Comparison of ENCODE assay signal across 15 cellular contexts in genomic region chr1:46013566-46013965, GRCh38.
DNase-seq lines count a peak whose midpoint lies in the region; ATAC-seq, FAIRE-seq and TF ChIP-seq lines count a peak whose summit lies in the region.
"Had no signal": no experiment of that assay in that cellular context is flagged by ENCODE, and none has a peak within 500 bp of the region (broad histone marks: within the 10 kb centered on the region; RNA-seq: fewer than 3 reads in every experiment).

No MANE protein-coding gene starts in this region.

- TF ChIP-seq EP300 in K562 (IDR thresholded peaks at IDR 0.05; ENCODE audit: low read length): no peak

- H3K79me2 ChIP-seq in K562 (ENCODE audit: control insufficient read depth, insufficient read depth, low read length) (no peaks in the 10 kb centered on the region), PC-3 (ENCODE audit: low read length) (no peaks in the 10 kb centered on the region)

- FAIRE-seq in K562 (lab: Jason Lieb, UNC): no peak
- FAIRE-seq: D721Med had no signal

- TF ChIP-seq RAD21 in K562 (CRISPR knock-in tag; conservative IDR thresholded peaks at IDR 0.05 in 1 of 2, IDR thresholded peaks at IDR 0.05 in 1 of 2): no peak

- no peak for TF ChIP-seq POLR2A in K562 (conservative IDR thresholded peaks at IDR 0.05)

- no peak for TF ChIP-seq CTCF in K562 (IDR thresholded peaks at IDR 0.05 in 2 of 3, conservative IDR thresholded peaks at IDR 0.05 in 1 of 3; ENCODE audit: insufficient read depth in 2 of 3, low read depth in 1 of 3, low read length in 3 of 3)
- TF ChIP-seq CTCF in fibroblast of mammary gland (conservative IDR thresholded peaks at IDR 0.05; ENCODE audit: control insufficient read depth, insufficient read depth, low read depth, low read length): no peak
- TF ChIP-seq CTCF in PC-3 (conservative IDR thresholded peaks at IDR 0.05; ENCODE audit: low read depth, low read length): no peak
- TF ChIP-seq CTCF in RWPE1 (conservative IDR thresholded peaks at IDR 0.05; ENCODE audit: low read depth): no peak

- H3K27me3 ChIP-seq in K562 (ENCODE audit: control insufficient read depth in 2 of 2, insufficient read depth in 2 of 2, low read length in 2 of 2): no peaks in the 10 kb centered on the region
- H3K27me3 ChIP-seq in PC-3 (ENCODE audit: low read length): no peaks in the 10 kb centered on the region

- H3K4me1 ChIP-seq in K562 (replicated peaks in 1 of 2; ENCODE audit: control insufficient read depth in 2 of 2, insufficient read depth in 2 of 2, low read length in 2 of 2) (no peaks in the 10 kb centered on the region), PC-3 (ENCODE audit: insufficient read depth, low read length) (no peaks in the 10 kb centered on the region)

- H3K4me2 ChIP-seq in K562 (ENCODE audit: insufficient read depth, low read length) (no peak overlapping the region), PC-3 (ENCODE audit: low read length) (no peak overlapping the region)

- H2AFZ ChIP-seq in K562 (ENCODE audit: low read depth, low read length): no peak overlapping the region
- H2AFZ ChIP-seq in PC-3 (ENCODE audit: low read length): no peak overlapping the region

- DNase-seq in HCEC 1CT (peak; percentile 8), K562 (ENCODE audit: extremely low read depth in 1 of 4, low spot score in 3 of 4) (no peak), fibroblast of mammary gland (ENCODE audit: low read depth) (peak; percentile 10), skeletal muscle cell (ENCODE audit: low read depth) (peak; percentile 11), 8988T (no peak), PC-3 (no peak), RWPE1 (ENCODE audit: low spot score) (no peak)
- DNase-seq: CD8-positive, alpha-beta T cell; COR-L47; DMS153; DMS79 treated with DMSO at 0.1 percent for 48 hours; EL; GDM1 had no signal

- H3K36me3 ChIP-seq in K562 (ENCODE audit: control insufficient read depth, insufficient read depth, low read length) (peaks cover 39% of the 10 kb centered on the region; the same call in 2 of the 3 replicates), PC-3 (ENCODE audit: low read depth, low read length) (peaks cover 13% of the 10 kb centered on the region; the same call in 1 of the 2 replicates)

- CTCF ChIA-PET in K562 (lab: Yijun Ruan, JAX; ENCODE audit: low intra/inter-chr PET ratio) (interaction anchor here (0.6 kb wide), 1 partner anchor 28 kb away, joined by 4 read pairs; no protein-coding TSS in a partner anchor), PC-3 (lab: Charles Lee) (no interaction called here), RWPE1 (lab: Yijun Ruan, JAX) (no interaction called here)

- H3K9me1 ChIP-seq in K562 (ENCODE audit: control insufficient read depth, insufficient read depth, low read length): no peaks in the 10 kb centered on the region

- POLR2A ChIA-PET in K562 (lab: Yijun Ruan, JAX) (interaction anchor here (0.9 to 1.9 kb wide), 2 partner anchors 9 to 13 kb away, joined by 4 to 6 read pairs; no protein-coding TSS in a partner anchor), PC-3 (lab: Charles Lee; ENCODE audit: unreplicated experiment) (interaction anchor here (0.6 kb wide), 1 partner anchor 123 kb away, joined by 11 read pairs; no protein-coding TSS in a partner anchor), RWPE1 (lab: Yijun Ruan, JAX; ENCODE audit: low non-redundant PET) (no interaction called here)

- H3K9me2 ChIP-seq in PC-3 (replicated peaks; ENCODE audit: low read length): no peaks in the 10 kb centered on the region

- 93% methylated on average over 5 of the region's 5 CpGs for WGBS in K562 (ENCODE audit: insufficient coverage, low coverage, missing lambda C conversion rate)

- H3K4me3 ChIP-seq in K562 (no peak overlapping the region), fibroblast of mammary gland (ENCODE audit: control insufficient read depth, low read depth, low read length) (no peak overlapping the region), skeletal muscle cell (ENCODE audit: low read depth, low read length) (no peak overlapping the region), PC-3 (ENCODE audit: low read length) (no peak overlapping the region)

- H3K9me3 ChIP-seq in K562 (replicated peaks; ENCODE audit: control insufficient read depth, insufficient read depth, low read depth, low read length) (no peaks in the 10 kb centered on the region), PC-3 (ENCODE audit: low read length) (no peaks in the 10 kb centered on the region)

- ATAC-seq in K562 (no peak), PC-3 (no peak)
- ATAC-seq: CD8-positive, alpha-beta T cell; HCT116 had no signal

- H3F3A ChIP-seq in PC-3 (ENCODE audit: low read length, unreplicated experiment): no peaks in the 10 kb centered on the region

- intact Hi-C loops in K562 (cut with micrococcal nuclease): no loop called here
- intact Hi-C loops in PC-3 (cut with micrococcal nuclease): no loop called here

- H4K20me1 ChIP-seq in K562 (replicated peaks; ENCODE audit: control insufficient read depth, insufficient read depth, low read length) (no peaks in the 10 kb centered on the region), PC-3 (ENCODE audit: low read length) (no peaks in the 10 kb centered on the region)

- no TSS peak for BruUV-seq in K562 (replicated peaks; lab: Mats Ljungman, UMichigan)
- BruUV-seq in PC-3 (replicated peaks; lab: Mats Ljungman, UMichigan): no TSS peak

- H3K9ac ChIP-seq in K562 (ENCODE audit: insufficient read depth in 1 of 2, low read depth in 2 of 2, low read length in 2 of 2) (no peak overlapping the region), PC-3 (ENCODE audit: low read length) (no peak overlapping the region)

- in situ Hi-C loops in K562 (cut with MboI): no loop called here

- H3K27ac ChIP-seq in K562 (ENCODE audit: extremely low read depth, low read depth, low read length) (no peak overlapping the region), PC-3 (ENCODE audit: low read length) (no peak overlapping the region), RWPE1 (no peak overlapping the region)

Comparison
In these comparisons a context has a peak if more than half of its experiments do, and no peak if none do; other contexts are left out.
1. DNase-seq: peak in HCEC 1CT (single experiment), fibroblast of mammary gland (single experiment) and skeletal muscle cell (single experiment); none in K562 (0 of 4), 8988T (single experiment), PC-3 (single experiment) and RWPE1 (single experiment).